9 cellular contexts compared by ENCODE assay signal in the genomic region with DNA sequence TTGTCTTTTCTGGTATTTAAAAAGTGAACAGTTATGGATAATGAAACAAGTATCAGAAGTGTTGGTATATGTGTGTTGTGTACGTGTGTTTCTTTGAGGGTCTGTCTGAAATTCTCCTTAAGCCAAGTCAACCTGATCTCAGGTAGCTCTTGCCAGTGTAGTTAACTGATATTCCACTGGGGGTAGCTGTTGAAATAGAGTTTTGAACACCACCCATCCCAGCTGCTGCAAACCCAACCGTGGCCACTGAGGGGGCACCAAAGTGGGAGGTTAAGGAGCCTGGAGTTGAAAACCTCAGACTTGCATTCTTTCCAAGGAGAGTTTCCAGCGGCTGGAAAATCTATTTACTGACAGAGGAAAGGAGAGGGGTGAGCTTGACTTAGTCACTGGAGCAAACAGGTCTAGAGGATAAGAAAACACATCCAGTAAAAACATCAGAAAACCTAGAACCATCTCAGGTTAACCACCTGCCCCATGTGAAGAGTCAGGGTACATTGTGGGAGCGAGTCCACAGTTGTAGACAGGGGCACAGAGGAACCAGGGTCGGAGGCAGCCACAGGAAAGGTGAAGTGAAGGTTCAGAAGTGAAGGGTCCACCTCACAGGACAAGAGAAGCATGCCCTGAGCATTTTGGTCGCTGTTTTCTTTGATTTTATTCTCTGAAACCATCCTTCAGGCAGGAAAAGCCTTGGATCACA. TPM values are rescaled to one million over a fixed set of nuclear protein-coding genes. Genes with fewer than 3 reads are reported as not detected.
DNase-seq lines count a peak whose midpoint lies in the region; ATAC-seq, FAIRE-seq and TF ChIP-seq lines count a peak whose summit lies in the region.
"Had no signal": no experiment of that assay in that cellular context is flagged by ENCODE, and none has a peak within 500 bp of the region (broad histone marks: within the 10 kb centered on the region; RNA-seq: fewer than 3 reads in every experiment).

No MANE protein-coding gene starts in this region.

- RAD21 ChIA-PET in GM12878 (lab: Charles Lee; ENCODE audit: unreplicated experiment): interaction anchor here (1.0 to 2.4 kb wide), 9 partner anchors 9 to 656 kb away, joined by 3 to 7 read pairs (median 4); partner anchors contain the start of gene CUL5

- H3K9me2 ChIP-seq in OCI-LY1 (ENCODE audit: low read depth, low read length): no peaks in the 10 kb centered on the region

- intact Hi-C loops in GM12878 (cut with micrococcal nuclease; ENCODE audit: unreplicated experiment): loop anchor here (10.0 kb wide), 2 partner anchors 435 to 645 kb away; partner anchors contain the start of gene ALKBH8

- no peak for TF ChIP-seq POLR2A in GM12878 (IDR thresholded peaks at IDR 0.05; ENCODE audit: low read depth, low read length)

- H4K20me1 ChIP-seq in OCI-LY1 (ENCODE audit: insufficient read depth, low read length) (no peaks in the 10 kb centered on the region), GM12878 (ENCODE audit: control insufficient read depth, insufficient read depth) (no peaks in the 10 kb centered on the region)

- no peaks in the 10 kb centered on the region for H3K4me1 ChIP-seq in OCI-LY1 (ENCODE audit: insufficient read depth, low read length, severe bottlenecking)
- no peaks in the 10 kb centered on the region for H3K4me1 ChIP-seq in GM12878 (ENCODE audit: control insufficient read depth, insufficient read depth, low read length)

- no peaks in the 10 kb centered on the region for H3K36me3 ChIP-seq in OCI-LY1 (ENCODE audit: insufficient read depth, low read length)
- no peaks in the 10 kb centered on the region for H3K36me3 ChIP-seq in GM12878 (ENCODE audit: control insufficient read depth in 2 of 2, insufficient read depth in 2 of 2, low read length in 1 of 2)

- TF ChIP-seq RAD21 in GM12878 (IDR thresholded peaks at IDR 0.05; ENCODE audit: insufficient read depth, low read depth, low read length): peak; percentile 74

- H3K27ac ChIP-seq in HL-60 (replicated peaks): no peak overlapping the region
- no peak overlapping the region for H3K27ac ChIP-seq in OCI-LY1 (ENCODE audit: low read depth, low read length, poor library complexity, severe bottlenecking)
- no peak overlapping the region for H3K27ac ChIP-seq in GM12878 (ENCODE audit: control insufficient read depth, insufficient read depth)

- no peak overlapping the region for H3K4me2 ChIP-seq in OCI-LY1 (ENCODE audit: low read length)
- no peak overlapping the region for H3K4me2 ChIP-seq in GM12878 (ENCODE audit: control insufficient read depth, insufficient read depth)

- peak; percentile 88 for ATAC-seq in GM21423 (IDR thresholded peaks at IDR 0.05; ENCODE audit: unreplicated experiment)
- ATAC-seq in GM12878: peak; percentile 99

- H3K79me2 ChIP-seq in OCI-LY1 (ENCODE audit: insufficient read depth, low read length): no peaks in the 10 kb centered on the region
- H3K79me2 ChIP-seq in GM12878 (ENCODE audit: control insufficient read depth, insufficient read depth, low read length): no peaks in the 10 kb centered on the region

- H2AFZ ChIP-seq in OCI-LY1 (ENCODE audit: low read length): no peak overlapping the region
- no peak overlapping the region for H2AFZ ChIP-seq in GM12878 (ENCODE audit: control insufficient read depth, low read depth, low read length)

- BruUV-seq in GM12878 (replicated peaks; lab: Mats Ljungman, UMichigan): no TSS peak

- peak; percentile 48 for TF ChIP-seq CTCF in HL-60 (IDR thresholded peaks at IDR 0.05; ENCODE audit: insufficient read depth, low read length)
- peak; percentile 93 for TF ChIP-seq CTCF in OCI-LY1 (IDR thresholded peaks at IDR 0.05; ENCODE audit: low read length)
- peak; percentile 74 to 78 (median 75) for TF ChIP-seq CTCF in GM12878 (IDR thresholded peaks at IDR 0.05 in 2 of 3, conservative IDR thresholded peaks at IDR 0.05 in 1 of 3; ENCODE audit: control insufficient read depth in 2 of 3, extremely low read depth in 1 of 3, insufficient read depth in 1 of 3, low read depth in 3 of 3, low read length in 3 of 3)

- SMC1A ChIA-PET in GM12878 (lab: Charles Lee; ENCODE audit: uncharacterized antibody, unreplicated experiment): interaction anchor here (0.6 to 1.6 kb wide), 12 partner anchors 8 to 648 kb away, joined by 3 to 5 read pairs (median 4); no protein-coding TSS in a partner anchor

- no peak overlapping the region for H3K4me3 ChIP-seq in HL-60 (replicated peaks; ENCODE audit: insufficient read depth, low read length)
- H3K4me3 ChIP-seq in OCI-LY1 (ENCODE audit: low read depth, low read length, poor library complexity, severe bottlenecking): no peak overlapping the region
- H3K4me3 ChIP-seq in GM12878: no peak overlapping the region

- WGBS in GM12878 (ENCODE audit: insufficient coverage, insufficient replicate concordance, low lambda C conversion rate, missing lambda C conversion rate): under 1% methylated on average over 6 of the region's 6 CpGs

- FAIRE-seq in GM12878 (lab: Jason Lieb, UNC): peak; percentile 69
- FAIRE-seq: colon had no signal

- in situ Hi-C loops in GM12878 (cut with MboI): loop anchor here (10.0 kb wide), 1 partner anchor 655 kb away; no protein-coding TSS in a partner anchor

- no peak overlapping the region for H3K9ac ChIP-seq in OCI-LY1 (ENCODE audit: low read length)
- H3K9ac ChIP-seq in GM12878 (ENCODE audit: control insufficient read depth, insufficient read depth, low read length): no peak overlapping the region

- no peak for TF ChIP-seq EP300 in GM12878 (IDR thresholded peaks at IDR 0.05; ENCODE audit: borderline replicate concordance in 1 of 2, control insufficient read depth in 1 of 2, low read depth in 2 of 2, low read length in 2 of 2)

- H3K9me3 ChIP-seq in OCI-LY1 (ENCODE audit: low read length): no peaks in the 10 kb centered on the region
- no peaks in the 10 kb centered on the region for H3K9me3 ChIP-seq in GM12878 (replicated peaks; ENCODE audit: control insufficient read depth, insufficient read depth, low read length)

- POLR2A ChIA-PET in GM12878 (lab: Charles Lee): no interaction called here

- CTCF ChIA-PET in GM12878 (lab: Yijun Ruan, JAX): interaction anchor here (0.7 to 1.8 kb wide), 24 partner anchors 9 to 650 kb away, joined by 3 to 13 read pairs (median 4); partner anchors contain the start of gene CUL5

- H3K27me3 ChIP-seq in HL-60 (ENCODE audit: insufficient read depth, poor library complexity, severe bottlenecking) (no peaks in the 10 kb centered on the region), OCI-LY1 (ENCODE audit: insufficient read depth, low read length) (no peaks in the 10 kb centered on the region), GM12878 (replicated peaks in 1 of 2; ENCODE audit: control insufficient read depth in 2 of 2, insufficient read depth in 2 of 2, low read length in 1 of 2) (no peaks in the 10 kb centered on the region)

- DNase-seq in DMS53 (lab: John Stamatoyannopoulos, UW) (peak; percentile 60), DMS53 treated with DMSO at 0.1 percent for 48 hours (lab: John Stamatoyannopoulos, UW; ENCODE audit: unreplicated experiment) (no peak), HL-60 (ENCODE audit: low read depth in 1 of 2, low spot score in 1 of 2) (peak in 1 of 2 experiments; percentile 41), GM12878 (ENCODE audit: low read depth, low spot score) (peak; percentile 11), lung microvascular endothelial cell (ENCODE audit: low read depth in 2 of 2) (peak; percentile 49 to 75), mucosa of gallbladder (ENCODE audit: low spot score) (no peak)

- H3F3A ChIP-seq in OCI-LY1 (ENCODE audit: insufficient read depth, low read length): no peaks in the 10 kb centered on the region

TF ChIP-seq in GM12878, 131 proteins besides CTCF, POLR2A, EP300 and RAD21:
- TF ChIP-seq SMC3 (IDR thresholded peaks at IDR 0.05; ENCODE audit: borderline replicate concordance, low read length) (peak; percentile 44; the same call in 1 of the 2 replicates), RELB (IDR thresholded peaks at IDR 0.05; ENCODE audit: low read depth) (no peak), MTA3 (IDR thresholded peaks at IDR 0.05; ENCODE audit: borderline replicate concordance, low read length) (no peak), TBL1XR1 (IDR thresholded peaks at IDR 0.05; ENCODE audit: low read depth, low read length) (no peak), JUNB (IDR thresholded peaks at IDR 0.05) (no peak), PML (IDR thresholded peaks at IDR 0.05; ENCODE audit: low read length) (no peak), CHD4 (IDR thresholded peaks at IDR 0.05) (no peak)

RNA-seq across cellular contexts. Expression of gene CUL5, which starts 8.8 kb away (rescaled TPM):
- total RNA-seq in GM12878 (2013; cell fraction: nucleolus; rRNA removed): 74.2 and 81.6 TPM in 2 replicates
- 16.8 and 18.2 TPM in 2 replicates for total RNA-seq in GM12878 (2014; rRNA removed)
- 25.1 and 25.2 TPM in 2 replicates for total RNA-seq in GM12878 (2014; rRNA removed; fragmentation: Illumina TruSeq; extraction: Trizol)
- total RNA-seq in GM12878 (2021): 31.0 and 33.4 TPM in 2 replicates
- 2.9 TPM for polyA plus RNA-seq in GM12878 (2011; ENCODE audit: low read depth)
- 17.9 and 37.3 TPM in 2 replicates for polyA plus RNA-seq in GM12878 (2011; rRNA removed)
- polyA plus RNA-seq in GM12878 (2011; cell fraction: cytosol; rRNA removed): 12.9 and 15.8 TPM in 2 replicates
- 13.2 and 15.7 TPM in 2 replicates for polyA plus RNA-seq in GM12878 (2011; cell fraction: nucleus; rRNA removed)
- polyA plus RNA-seq in GM12878 (2012): 8.3 and 8.8 TPM in 2 replicates
- polyA plus RNA-seq in GM12878 (2014; fragmentation: Illumina TruSeq; extraction: Trizol): 18.6 and 28.9 TPM in 2 replicates
- 10 to 100 TPM in 1 of 2 experiments, 1 to 10 TPM in 1; 9.1 to 11.8 TPM for polyA plus RNA-seq in GM12878 (2014; fragmentation: Nextera tagmentation; extraction: Ambion mirVana)
- 10.4 and 12.4 TPM in 2 replicates for polyA plus RNA-seq in GM12878 (2014; rRNA removed)
- polyA plus RNA-seq in GM12878 (2016; fragmentation: Nextera tagmentation; extraction: Ambion mirVana): 10 to 100 TPM; 28.5 to 37.6 TPM
- 19.5 and 31.4 TPM in 2 replicates for polyA minus RNA-seq in GM12878 (2011; rRNA and poly(A)+ RNA removed)
- 16.3 and 20.3 TPM in 2 replicates for polyA minus RNA-seq in GM12878 (2011; cell fraction: cytosol; rRNA and poly(A)+ RNA removed)
- 36.4 and 68.5 TPM in 2 replicates for polyA minus RNA-seq in GM12878 (2011; cell fraction: nucleus; rRNA and poly(A)+ RNA removed)
- total RNA-seq in lung microvascular endothelial cell: 27.2 and 32.3 TPM in 2 replicates
- total RNA-seq in mucosa of gallbladder: 36.8 TPM

Comparison
In these comparisons a context has a peak if more than half of its experiments do, and no peak if none do; other contexts are left out.
1. DNase-seq: peak in DMS53 (single experiment), GM12878 (single experiment) and lung microvascular endothelial cell (2 of 2); none in DMS53 treated with DMSO at 0.1 percent for 48 hours (single experiment) and mucosa of gallbladder (single experiment).
2. Peak in every context shown above with its lines, with median percentiles within 50 percentile points of each other: CTCF ChIP-seq.